20 cellular contexts compared by ENCODE assay signal in genomic region chr17:33387406-33387805, GRCh38.
"Had no signal": no experiment of that assay in that cellular context is flagged by ENCODE, and none has a peak within 500 bp of the region (broad histone marks: within the 10 kb centered on the region; RNA-seq: fewer than 3 reads in every experiment).

No MANE protein-coding gene starts in this region.

- DNase-seq: IMR-90, Karpas-422, KG1, MG63, NCI-H1092, NCI-H1105 treated with DMSO at 0.1 percent for 48 hours, NCI-H1417 treated with DMSO at 0.1 percent for 48 hours, NCI-H146, NCI-H1694 treated with DMSO at 0.1 percent for 48 hours, NCI-H1930, NCI-H2081, NCI-H2107, NCI-H446 treated with DMSO at 0.1 percent for 48 hours, NCI-H510A treated with DMSO at 0.1 percent for 48 hours, NCI-H526, Right ventricle myocardium superior, RPMI8226, SIG-M5 had no signal

- ATAC-seq: HepG2 had no signal

- H3K27me3 ChIP-seq: MG63, SJSA1 had no signal

- H3K9me3 ChIP-seq: MG63, SJSA1 had no signal

- H3K36me3 ChIP-seq: MG63, SJSA1 had no signal

- H3K4me3 ChIP-seq: MG63, SJSA1 had no signal

- H3K27ac ChIP-seq: SJSA1 had no signal
